ENCODE assay signal across 23 cellular contexts in the genomic region with DNA sequence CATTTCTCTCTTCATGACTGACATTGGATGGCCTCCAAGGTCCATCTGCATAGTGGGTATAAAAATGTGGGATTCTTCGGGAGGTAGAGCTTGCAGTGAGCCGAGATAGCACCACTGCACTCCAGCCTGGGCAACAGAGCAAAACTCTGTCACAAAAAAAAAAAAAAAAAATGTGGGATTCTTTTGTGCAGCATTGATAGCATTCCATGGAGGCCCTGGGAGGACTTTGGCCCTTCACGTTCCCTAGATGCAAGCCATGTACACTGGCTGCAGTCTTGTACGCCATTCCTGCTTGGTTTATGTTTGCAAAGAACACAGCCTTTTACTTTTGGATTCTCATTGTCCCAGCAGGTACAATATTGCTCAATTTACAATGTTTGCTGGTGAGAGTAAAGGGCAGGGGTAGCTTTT.
DNase-seq lines count a peak whose midpoint lies in the region; ATAC-seq and TF ChIP-seq lines count a peak whose summit lies in the region.
"Had no signal": no experiment of that assay in that cellular context is flagged by ENCODE, and none has a peak within 500 bp of the region (broad histone marks: within the 10 kb centered on the region; RNA-seq: fewer than 3 reads in every experiment).

No MANE protein-coding gene starts in this region.

- H3K27me3 ChIP-seq in effector memory CD4-positive, alpha-beta T cell (replicated peaks; ENCODE audit: control insufficient read depth, insufficient read depth, low read length, poor library complexity, severe bottlenecking): no peaks in the 10 kb centered on the region
- H3K27me3 ChIP-seq: BE2C, SJSA1 had no signal

- H3K9me3 ChIP-seq in mucosa of descending colon: no peaks in the 10 kb centered on the region
- no peaks in the 10 kb centered on the region for H3K9me3 ChIP-seq in effector memory CD4-positive, alpha-beta T cell (ENCODE audit: control insufficient read depth, low read length)
- H3K9me3 ChIP-seq: BE2C, HAP-1 had no signal

- intact Hi-C loops in left colon (cut with DNase I, micrococcal nuclease) (no loop called here), mucosa of descending colon (cut with DNase I, micrococcal nuclease) (no loop called here)

- TF ChIP-seq CTCF in mucosa of descending colon (IDR thresholded peaks at IDR 0.05): no peak

- DNase-seq in HuH-7.5 (ENCODE audit: low spot score) (peak; percentile 25), left colon (peak in 1 of 2 donors; percentile 15), mucosa of descending colon (no peak), COLO668 (lab: John Stamatoyannopoulos, UW; ENCODE audit: unreplicated experiment) (no peak)
- no peak for DNase-seq in activated effector memory CD4-positive, alpha-beta T cell treated with Interleukin-2 at 50 U/mL for 16 hours
- DNase-seq in effector memory CD4-positive, alpha-beta T cell: no peak
- DNase-seq in activated CD8-positive, alpha-beta memory T cell treated with anti-CD3 and anti-CD28 coated beads, Interleukin-2, amount 50 U/mL, for 4 hours: no peak
- DNase-seq: BE2C, EL, GDM1, GOT3, HFFc6, MM.1S, NCI-H2029, NCI-H446, NCI-H524 treated with DMSO at 0.1 percent for 48 hours, NCI-H774, PC-9 had no signal

- H3K4me1 ChIP-seq in mucosa of descending colon (ENCODE audit: low read depth): no peaks in the 10 kb centered on the region
- no peaks in the 10 kb centered on the region for H3K4me1 ChIP-seq in effector memory CD4-positive, alpha-beta T cell (ENCODE audit: control insufficient read depth, insufficient read depth, low read length, poor library complexity, severe bottlenecking)
- H3K4me1 ChIP-seq: BE2C, HAP-1, SJSA1 had no signal

- ATAC-seq in left colon (peak; percentile 67), mucosa of descending colon (peak; percentile 69)
- ATAC-seq: GM12878, Right ventricle myocardium inferior had no signal

- no peak overlapping the region for H3K4me3 ChIP-seq in mucosa of descending colon
- no peak overlapping the region for H3K4me3 ChIP-seq in effector memory CD4-positive, alpha-beta T cell (ENCODE audit: insufficient read depth, low read depth, low read length, poor library complexity, severe bottlenecking)
- H3K4me3 ChIP-seq: GM12878, HAP-1, PC-9, SJSA1 had no signal

- H3K27ac ChIP-seq in effector memory CD4-positive, alpha-beta T cell (ENCODE audit: insufficient read depth, low read length, poor library complexity, severe bottlenecking): no peak overlapping the region
- H3K27ac ChIP-seq: KMS-11, PC-9, SJSA1 had no signal

- H3K36me3 ChIP-seq in mucosa of descending colon (ENCODE audit: low read depth): no peaks in the 10 kb centered on the region
- H3K36me3 ChIP-seq in effector memory CD4-positive, alpha-beta T cell (ENCODE audit: control insufficient read depth, insufficient read depth, low read length): no peaks in the 10 kb centered on the region
- H3K36me3 ChIP-seq: BE2C, HAP-1, SJSA1 had no signal
